ENCODE assay signal across 9 cellular contexts in genomic region chr15:71103102-71103676, GRCh38. TPM values are rescaled to one million over a fixed set of nuclear protein-coding genes. Genes with fewer than 3 reads are reported as not detected.
A peak's percentile ranks its signal among the peaks of the same experiment; 100 is the strongest.
DNase-seq lines count a peak whose midpoint lies in the region; ATAC-seq and TF ChIP-seq lines count a peak whose summit lies in the region.
"Had no signal": no experiment of that assay in that cellular context is flagged by ENCODE, and none has a peak within 500 bp of the region (broad histone marks: within the 10 kb centered on the region; RNA-seq: fewer than 3 reads in every experiment).

No MANE protein-coding gene starts in this region.

- H3K36me3 ChIP-seq in right atrium auricular region = no peaks in the 10 kb centered on the region
- H3K36me3 ChIP-seq: Peyer's patch had no signal

- peak; percentile 42 for TF ChIP-seq CTCF in GM12864 (IDR thresholded peaks at IDR 0.05; ENCODE audit: low read depth, low read length, missing control alignments)
- TF ChIP-seq CTCF in RWPE1 (conservative IDR thresholded peaks at IDR 0.05; ENCODE audit: low read depth) = no peak; the same call in 1 of the 2 replicates
- peak in 1 of 2 donors; percentile 57 for TF ChIP-seq CTCF in right atrium auricular region (IDR thresholded peaks at IDR 0.05)
- no peak for TF ChIP-seq CTCF in CD14-positive monocyte (IDR thresholded peaks at IDR 0.05)

- no peaks in the 10 kb centered on the region for H3K36me3 Mint-ChIP-seq in activated naive CD4-positive, alpha-beta T cell treated with anti-CD3 and anti-CD28 coated beads for 36 hours (ENCODE audit: low read depth)
- H3K36me3 Mint-ChIP-seq in CD14-positive monocyte = no peaks in the 10 kb centered on the region

- POLR2A ChIA-PET in RWPE1 (lab: Yijun Ruan, JAX; ENCODE audit: low non-redundant PET) = no interaction called here

- no peak overlapping the region for H3K27ac ChIP-seq in RWPE1
- H3K27ac ChIP-seq in right atrium auricular region = no peak overlapping the region
- H3K27ac ChIP-seq: Peyer's patch had no signal

- DNase-seq in GM12864 (ENCODE audit: low read depth) (peak; percentile 30), RWPE1 (ENCODE audit: low spot score) (peak; percentile 58), right atrium auricular region (ENCODE audit: low spot score) (peak; percentile 54), epidermal melanocyte (ENCODE audit: insufficient read length, low spot score) (no peak), CD14-positive monocyte (ENCODE audit: low spot score) (no peak)
- DNase-seq in activated naive CD4-positive, alpha-beta T cell treated with anti-CD3 and anti-CD28 coated beads for 36 hours = no peak

- CTCF ChIA-PET in RWPE1 (lab: Yijun Ruan, JAX) = interaction anchor here (0.6 to 1.0 kb wide), 5 partner anchors 20 to 1071 kb away, joined by 3 to 5 read pairs (median 4); no protein-coding TSS in a partner anchor
- CTCF ChIA-PET in activated naive CD4-positive, alpha-beta T cell treated with anti-CD3 and anti-CD28 coated beads for 36 hours (lab: Charles Lee) = no interaction called here

- H3K4me1 Mint-ChIP-seq in activated naive CD4-positive, alpha-beta T cell treated with anti-CD3 and anti-CD28 coated beads for 36 hours (ENCODE audit: low read depth) = peaks cover 3% of the 10 kb centered on the region
- H3K4me1 Mint-ChIP-seq in CD14-positive monocyte = no peaks in the 10 kb centered on the region

- H3K27ac Mint-ChIP-seq in activated naive CD4-positive, alpha-beta T cell treated with anti-CD3 and anti-CD28 coated beads for 36 hours = no peak overlapping the region
- H3K27ac Mint-ChIP-seq in CD14-positive monocyte = no peak overlapping the region

- no peaks in the 10 kb centered on the region for H3K27me3 ChIP-seq in right atrium auricular region
- H3K27me3 ChIP-seq: Peyer's patch had no signal

- H3K4me3 Mint-ChIP-seq in activated naive CD4-positive, alpha-beta T cell treated with anti-CD3 and anti-CD28 coated beads for 36 hours = no peak overlapping the region
- no peak overlapping the region for H3K4me3 Mint-ChIP-seq in CD14-positive monocyte

- no peaks in the 10 kb centered on the region for H3K9me3 ChIP-seq in right atrium auricular region
- H3K9me3 ChIP-seq: Peyer's patch had no signal

- intact Hi-C loops in activated naive CD4-positive, alpha-beta T cell treated with anti-CD3 and anti-CD28 coated beads for 36 hours (cut with micrococcal nuclease) = loop anchor here (10.0 kb wide), 1 partner anchor 278 kb away; no protein-coding TSS in a partner anchor
- intact Hi-C loops in CD14-positive monocyte (cut with micrococcal nuclease) = no loop called here

- H3K4me1 ChIP-seq in right atrium auricular region = no peaks in the 10 kb centered on the region
- H3K4me1 ChIP-seq: Peyer's patch had no signal

- H3K4me3 ChIP-seq in GM12864 (ENCODE audit: low read depth, low read length) (no peak overlapping the region), right atrium auricular region (no peak overlapping the region)
- H3K4me3 ChIP-seq: Peyer's patch had no signal

- peaks cover 8% of the 10 kb centered on the region for H3K27me3 Mint-ChIP-seq in activated naive CD4-positive, alpha-beta T cell treated with anti-CD3 and anti-CD28 coated beads for 36 hours (ENCODE audit: low read depth)
- peaks cover 5 to 8% (median 7%) of the 10 kb centered on the region in 3 donors for H3K27me3 Mint-ChIP-seq in CD14-positive monocyte (ENCODE audit: low read depth in 3 of 3)

- ATAC-seq in HG02678 (IDR thresholded peaks at IDR 0.05; ENCODE audit: unreplicated experiment) (peak; percentile 55), GM19397 (IDR thresholded peaks at IDR 0.05; ENCODE audit: unreplicated experiment) (no peak)

- no peaks in the 10 kb centered on the region for H3K9me3 Mint-ChIP-seq in activated naive CD4-positive, alpha-beta T cell treated with anti-CD3 and anti-CD28 coated beads for 36 hours
- H3K9me3 Mint-ChIP-seq in CD14-positive monocyte = peaks cover 0 to 5% (median 0%) of the 10 kb centered on the region in 7 donors

RNA-seq across cellular contexts. Expression of gene THSD4, which starts 12.1 kb away (rescaled TPM):
- 10 to 100 TPM; 41.2 to 85.3 TPM for total RNA-seq in right atrium auricular region
- total RNA-seq in activated naive CD4-positive, alpha-beta T cell treated with anti-CD3 and anti-CD28 coated beads for 36 hours = not detected
- not detected for polyA plus RNA-seq in CD14-positive monocyte

Comparison
In these comparisons a context has a peak if more than half of its experiments do, and no peak if none do; other contexts are left out.
1. DNase-seq: peak in GM12864 (single experiment), RWPE1 (single experiment) and right atrium auricular region (single experiment); none in activated naive CD4-positive, alpha-beta T cell treated with anti-CD3 and anti-CD28 coated beads for 36 hours (single experiment), epidermal melanocyte (single experiment) and CD14-positive monocyte (single experiment).
2. RNA of gene THSD4, which starts 12.1 kb away (total RNA-seq): 41.2 to 85.3 TPM in right atrium auricular region; not detected in activated naive CD4-positive, alpha-beta T cell treated with anti-CD3 and anti-CD28 coated beads for 36 hours; every median in the first group is over 10 times any median in the second.